Comparison of ENCODE assay signal across 1 cellular context in genomic region chr9:70322096-70322495, GRCh38.
TF ChIP-seq lines count a peak whose summit lies in the region.

No MANE protein-coding gene starts in this region.

TF ChIP-seq in HepG2, 621 proteins besides CTCF, POLR2A, EP300 and RAD21 (continued from another document):
- TF ChIP-seq ZNF276 (CRISPR knock-in tag; IDR thresholded peaks at IDR 0.05; ENCODE audit: low read depth) = no peak
- TF ChIP-seq, protein P1, sequence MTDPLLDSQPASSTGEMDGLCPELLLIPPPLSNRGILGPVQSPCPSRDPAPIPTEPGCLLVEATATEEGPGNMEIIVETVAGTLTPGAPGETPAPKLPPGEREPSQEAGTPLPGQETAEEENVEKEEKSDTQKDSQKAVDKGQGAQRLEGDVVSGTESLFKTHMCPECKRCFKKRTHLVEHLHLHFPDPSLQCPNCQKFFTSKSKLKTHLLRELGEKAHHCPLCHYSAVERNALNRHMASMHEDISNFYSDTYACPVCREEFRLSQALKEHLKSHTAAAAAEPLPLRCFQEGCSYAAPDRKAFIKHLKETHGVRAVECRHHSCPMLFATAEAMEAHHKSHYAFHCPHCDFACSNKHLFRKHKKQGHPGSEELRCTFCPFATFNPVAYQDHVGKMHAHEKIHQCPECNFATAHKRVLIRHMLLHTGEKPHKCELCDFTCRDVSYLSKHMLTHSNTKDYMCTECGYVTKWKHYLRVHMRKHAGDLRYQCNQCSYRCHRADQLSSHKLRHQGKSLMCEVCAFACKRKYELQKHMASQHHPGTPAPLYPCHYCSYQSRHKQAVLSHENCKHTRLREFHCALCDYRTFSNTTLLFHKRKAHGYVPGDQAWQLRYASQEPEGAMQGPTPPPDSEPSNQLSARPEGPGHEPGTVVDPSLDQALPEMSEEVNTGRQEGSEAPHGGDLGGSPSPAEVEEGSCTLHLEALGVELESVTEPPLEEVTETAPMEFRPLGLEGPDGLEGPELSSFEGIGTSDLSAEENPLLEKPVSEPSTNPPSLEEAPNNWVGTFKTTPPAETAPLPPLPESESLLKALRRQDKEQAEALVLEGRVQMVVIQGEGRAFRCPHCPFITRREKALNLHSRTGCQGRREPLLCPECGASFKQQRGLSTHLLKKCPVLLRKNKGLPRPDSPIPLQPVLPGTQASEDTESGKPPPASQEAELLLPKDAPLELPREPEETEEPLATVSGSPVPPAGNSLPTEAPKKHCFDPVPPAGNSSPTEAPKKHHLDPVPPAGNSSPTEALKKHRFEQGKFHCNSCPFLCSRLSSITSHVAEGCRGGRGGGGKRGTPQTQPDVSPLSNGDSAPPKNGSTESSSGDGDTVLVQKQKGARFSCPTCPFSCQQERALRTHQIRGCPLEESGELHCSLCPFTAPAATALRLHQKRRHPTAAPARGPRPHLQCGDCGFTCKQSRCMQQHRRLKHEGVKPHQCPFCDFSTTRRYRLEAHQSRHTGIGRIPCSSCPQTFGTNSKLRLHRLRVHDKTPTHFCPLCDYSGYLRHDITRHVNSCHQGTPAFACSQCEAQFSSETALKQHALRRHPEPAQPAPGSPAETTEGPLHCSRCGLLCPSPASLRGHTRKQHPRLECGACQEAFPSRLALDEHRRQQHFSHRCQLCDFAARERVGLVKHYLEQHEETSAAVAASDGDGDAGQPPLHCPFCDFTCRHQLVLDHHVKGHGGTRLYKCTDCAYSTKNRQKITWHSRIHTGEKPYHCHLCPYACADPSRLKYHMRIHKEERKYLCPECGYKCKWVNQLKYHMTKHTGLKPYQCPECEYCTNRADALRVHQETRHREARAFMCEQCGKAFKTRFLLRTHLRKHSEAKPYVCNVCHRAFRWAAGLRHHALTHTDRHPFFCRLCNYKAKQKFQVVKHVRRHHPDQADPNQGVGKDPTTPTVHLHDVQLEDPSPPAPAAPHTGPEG (CRISPR knock-in tag; IDR thresholded peaks at IDR 0.05) = no peak
- TF ChIP-seq POLR2AphosphoS5 (IDR thresholded peaks at IDR 0.05; ENCODE audit: low read depth, low read length) = no peak
- TF ChIP-seq ZNF350 (CRISPR knock-in tag; IDR thresholded peaks at IDR 0.05; ENCODE audit: borderline replicate concordance, low read depth) = no peak
- TF ChIP-seq ZFY (CRISPR knock-in tag; IDR thresholded peaks at IDR 0.05) = no peak
- peak; percentile 89 for TF ChIP-seq CEBPB (IDR thresholded peaks at IDR 0.05; ENCODE audit: borderline replicate concordance, low read depth, low read length)
- no peak for TF ChIP-seq ATM (IDR thresholded peaks at IDR 0.05; ENCODE audit: borderline replicate concordance)
- no peak for TF ChIP-seq ZNF768 (CRISPR knock-in tag; IDR thresholded peaks at IDR 0.05)
- no peak for TF ChIP-seq LCORL (IDR thresholded peaks at IDR 0.05)
- TF ChIP-seq LCORL (CRISPR knock-in tag; IDR thresholded peaks at IDR 0.05) = no peak
- TF ChIP-seq ZSCAN9 (CRISPR knock-in tag; IDR thresholded peaks at IDR 0.05; ENCODE audit: borderline replicate concordance) = no peak
- TF ChIP-seq SNRNP70 (IDR thresholded peaks at IDR 0.05; ENCODE audit: low read depth, low read length) = no peak
- no peak for TF ChIP-seq THAP11 (CRISPR knock-in tag; IDR thresholded peaks at IDR 0.05)
- no peak for TF ChIP-seq ZNF563 (CRISPR knock-in tag; IDR thresholded peaks at IDR 0.05)
- TF ChIP-seq RORA (CRISPR knock-in tag; IDR thresholded peaks at IDR 0.05) = no peak
- TF ChIP-seq, protein P2, sequence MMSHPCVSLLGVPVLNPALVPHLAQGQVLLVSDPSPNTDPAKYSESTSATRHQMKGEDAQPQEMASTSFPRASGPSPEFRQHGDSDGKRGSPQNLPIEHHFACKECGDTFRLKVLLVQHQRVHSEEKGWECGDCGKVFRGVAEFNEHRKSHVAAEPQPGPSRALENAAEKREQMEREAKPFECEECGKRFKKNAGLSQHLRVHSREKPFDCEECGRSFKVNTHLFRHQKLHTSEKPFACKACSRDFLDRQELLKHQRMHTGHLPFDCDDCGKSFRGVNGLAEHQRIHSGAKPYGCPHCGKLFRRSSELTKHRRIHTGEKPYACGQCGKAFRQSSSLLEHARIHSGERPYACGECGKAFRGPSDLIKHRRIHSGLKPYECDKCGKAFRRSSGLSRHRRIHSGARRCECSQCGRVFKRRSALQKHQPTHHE (CRISPR knock-in tag; IDR thresholded peaks at IDR 0.05; ENCODE audit: borderline replicate concordance) = no peak
- TF ChIP-seq HNF4A (CRISPR knock-in tag; IDR thresholded peaks at IDR 0.05) = no peak
- no peak for TF ChIP-seq ZZZ3 (CRISPR knock-in tag; IDR thresholded peaks at IDR 0.05; ENCODE audit: borderline replicate concordance)
- no peak for TF ChIP-seq ZNF224 (CRISPR knock-in tag; IDR thresholded peaks at IDR 0.05)
